1 cellular context compared by ENCODE assay signal in genomic region chr17:18953231-18953728, GRCh38.
TF ChIP-seq lines count a peak whose summit lies in the region.

No MANE protein-coding gene starts in this region.

TF ChIP-seq in HepG2, 621 proteins besides CTCF, POLR2A, EP300 and RAD21:
- no peak for TF ChIP-seq MNT (IDR thresholded peaks at IDR 0.05)
- no peak for TF ChIP-seq ZNF281 (CRISPR knock-in tag; IDR thresholded peaks at IDR 0.05; ENCODE audit: borderline replicate concordance)
- no peak for TF ChIP-seq ATF4 (CRISPR knock-in tag; IDR thresholded peaks at IDR 0.05)
- no peak for TF ChIP-seq ZNF354B (CRISPR knock-in tag; IDR thresholded peaks at IDR 0.05)
- TF ChIP-seq HNF1A (IDR thresholded peaks at IDR 0.05; ENCODE audit: low read depth): 0 out of 2 replicates have a peak, but pooled peaks have one; percentile 1
- TF ChIP-seq HNF1A (CRISPR knock-in tag; IDR thresholded peaks at IDR 0.05; ENCODE audit: borderline replicate concordance): no peak
- TF ChIP-seq ZNF629 (CRISPR knock-in tag; conservative IDR thresholded peaks at IDR 0.05): peak; percentile 76
- no peak for TF ChIP-seq KDM3A (CRISPR knock-in tag; IDR thresholded peaks at IDR 0.05; ENCODE audit: low read depth)
